In the genomic region with DNA sequence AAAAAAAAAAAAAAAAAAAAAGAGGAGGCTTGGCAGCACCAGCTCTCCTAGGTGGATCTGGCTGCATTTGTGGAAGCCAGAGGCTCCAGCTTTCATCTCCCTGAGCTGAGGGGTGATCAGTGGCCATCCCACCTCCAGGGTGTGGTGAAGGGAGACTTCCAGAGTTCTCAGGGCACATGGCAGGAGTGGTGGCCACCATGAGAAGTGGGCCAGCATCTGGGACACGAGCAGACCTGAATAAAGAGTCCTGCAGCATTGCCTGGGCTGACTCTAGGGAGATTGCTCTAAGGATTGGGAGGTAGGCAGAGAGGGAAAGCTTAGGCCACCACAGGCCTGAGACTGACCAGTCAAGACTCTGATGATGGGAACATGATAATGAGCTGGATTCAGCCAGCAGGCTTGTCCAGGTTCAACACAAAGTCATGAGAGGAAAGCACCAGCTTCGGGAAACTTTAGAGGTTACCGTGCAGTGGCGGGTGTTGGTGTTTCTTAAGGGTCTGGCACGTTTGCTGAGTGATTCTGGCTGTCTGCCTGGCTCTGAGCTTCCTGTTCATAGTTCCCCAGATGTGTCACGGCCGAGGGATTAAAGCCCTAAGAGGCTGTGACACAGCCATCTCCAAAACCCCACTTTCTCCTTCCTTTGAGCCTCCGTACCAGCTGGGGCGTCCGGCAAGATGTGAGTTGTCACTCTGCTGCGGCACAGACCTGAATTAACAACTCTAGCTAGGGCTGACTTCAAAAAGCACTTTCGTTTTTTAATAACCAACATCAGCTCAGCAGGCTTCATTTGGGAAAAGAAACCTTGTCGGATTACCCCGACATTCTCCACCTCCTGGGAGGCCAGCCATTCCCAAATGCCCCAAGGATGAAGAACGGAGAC, we compare ENCODE assay signal across 8 cellular contexts. TPM values are rescaled to one million over a fixed set of nuclear protein-coding genes. Genes with fewer than 3 reads are reported as not detected.
DNase-seq lines count a peak whose midpoint lies in the region; TF ChIP-seq lines count a peak whose summit lies in the region.

No MANE protein-coding gene starts in this region.

- peaks cover 2% of the 10 kb centered on the region for H3K27me3 Mint-ChIP-seq in activated naive CD4-positive, alpha-beta T cell treated with anti-CD3 and anti-CD28 coated beads for 36 hours (ENCODE audit: low read depth)

- H3K27ac Mint-ChIP-seq in activated naive CD4-positive, alpha-beta T cell treated with anti-CD3 and anti-CD28 coated beads for 36 hours: peak overlapping the region; percentile 86

- H3K4me1 ChIP-seq in OCI-LY3 (ENCODE audit: low read length) (peaks cover 12% of the 10 kb centered on the region), hepatocyte (ENCODE audit: insufficient read depth) (peaks cover 46% of the 10 kb centered on the region)

- H3K9ac ChIP-seq in OCI-LY3 (ENCODE audit: low read length): peak overlapping the region; percentile 31

- DNase-seq in GM03348 (ENCODE audit: low spot score) (peak; percentile 70), HCEC 1CT (peak; percentile 89), hepatocyte (ENCODE audit: low spot score) (peak; percentile 64), GM19240 (ENCODE audit: insufficient read length, low spot score) (no peak), NCI-H2196 treated with DMSO at 0.1 percent for 48 hours (lab: John Stamatoyannopoulos, UW; ENCODE audit: unreplicated experiment) (no peak)
- DNase-seq in activated naive CD4-positive, alpha-beta T cell treated with anti-CD3 and anti-CD28 coated beads for 36 hours: peak; percentile 96
- DNase-seq in stimulated activated CD4-positive, alpha-beta T cell treated with anti-CD3 and anti-CD28 coated beads, Interleukin-2, amount 100 ng/mL, for 48 hours: peak; percentile 63 to 69

- H3K9me3 Mint-ChIP-seq in activated naive CD4-positive, alpha-beta T cell treated with anti-CD3 and anti-CD28 coated beads for 36 hours: peaks cover 6% of the 10 kb centered on the region

- peak overlapping the region; percentile 93 for H3K4me2 ChIP-seq in OCI-LY3 (ENCODE audit: low read length)
- H3K4me2 ChIP-seq in hepatocyte: peak overlapping the region; percentile 51

- no peaks in the 10 kb centered on the region for H3K9me3 ChIP-seq in OCI-LY3 (ENCODE audit: insufficient read depth, low read length)
- no peaks in the 10 kb centered on the region for H3K9me3 ChIP-seq in hepatocyte (ENCODE audit: low read depth)

- peak overlapping the region; percentile 71 for H3K4me3 Mint-ChIP-seq in activated naive CD4-positive, alpha-beta T cell treated with anti-CD3 and anti-CD28 coated beads for 36 hours

- no peak overlapping the region for H3K27ac ChIP-seq in OCI-LY3 (ENCODE audit: low read length)
- H3K27ac ChIP-seq in hepatocyte: peak overlapping the region; percentile 66

- CTCF ChIA-PET in activated naive CD4-positive, alpha-beta T cell treated with anti-CD3 and anti-CD28 coated beads for 36 hours (lab: Charles Lee): interaction anchor here (0.7 to 2.3 kb wide), 4 partner anchors 16 to 94 kb away, joined by 3 to 8 read pairs (median 4); no protein-coding TSS in a partner anchor

- H3K79me2 ChIP-seq in OCI-LY3 (ENCODE audit: low read length) (no peaks in the 10 kb centered on the region), hepatocyte (peaks cover 8% of the 10 kb centered on the region)

- TF ChIP-seq CTCF in OCI-LY3 (IDR thresholded peaks at IDR 0.05; ENCODE audit: low read depth, low read length) (no peak), hepatocyte (IDR thresholded peaks at IDR 0.05; ENCODE audit: poor library complexity) (no peak)

- H3K36me3 Mint-ChIP-seq in activated naive CD4-positive, alpha-beta T cell treated with anti-CD3 and anti-CD28 coated beads for 36 hours (ENCODE audit: low read depth): no peaks in the 10 kb centered on the region

- peaks cover 36% of the 10 kb centered on the region for H3K4me1 Mint-ChIP-seq in activated naive CD4-positive, alpha-beta T cell treated with anti-CD3 and anti-CD28 coated beads for 36 hours (ENCODE audit: low read depth)

- intact Hi-C loops in activated naive CD4-positive, alpha-beta T cell treated with anti-CD3 and anti-CD28 coated beads for 36 hours (cut with micrococcal nuclease): loop anchor here (1.0 to 2.0 kb wide), 5 partner anchors 10 to 105 kb away; no protein-coding TSS in a partner anchor

- H4K20me1 ChIP-seq in OCI-LY3 (ENCODE audit: insufficient read depth, low read length) (no peaks in the 10 kb centered on the region), hepatocyte (ENCODE audit: insufficient read depth, poor library complexity, severe bottlenecking) (no peaks in the 10 kb centered on the region)

- H3K4me3 ChIP-seq in OCI-LY3 (ENCODE audit: low read length): peak overlapping the region; percentile 68
- no peak overlapping the region for H3K4me3 ChIP-seq in hepatocyte

- H2AFZ ChIP-seq in OCI-LY3 (ENCODE audit: low read depth, low read length) (peak overlapping the region; percentile 66), hepatocyte (no peak overlapping the region)

- no peaks in the 10 kb centered on the region; the same call in 1 of the 2 replicates for H3K27me3 ChIP-seq in OCI-LY3 (ENCODE audit: low read depth, low read length)
- H3K27me3 ChIP-seq in hepatocyte: no peaks in the 10 kb centered on the region

- no peaks in the 10 kb centered on the region for H3K9me2 ChIP-seq in hepatocyte (replicated peaks; ENCODE audit: insufficient read depth)

- H3K36me3 ChIP-seq in OCI-LY3 (replicated peaks; ENCODE audit: low read depth, low read length) (no peaks in the 10 kb centered on the region), hepatocyte (replicated peaks; ENCODE audit: insufficient read depth, low read depth) (no peaks in the 10 kb centered on the region)

- 46% methylated on average over 15 of the region's 15 CpGs for WGBS in hepatocyte (ENCODE audit: low lambda C conversion rate, missing lambda C conversion rate)

RNA-seq across cellular contexts. Expression of gene IL1R1, which starts 38.3 kb away (rescaled TPM):
- total RNA-seq in activated naive CD4-positive, alpha-beta T cell treated with anti-CD3 and anti-CD28 coated beads for 36 hours: 1 to 10 TPM; 5.7 to 6.7 TPM
- total RNA-seq in hepatocyte: 66.8 and 72.8 TPM in 2 replicates
- 46.4 and 49.6 TPM in 2 replicates for polyA plus RNA-seq in hepatocyte

Comparison
In these comparisons a context has a peak if more than half of its experiments do, and no peak if none do; other contexts are left out.
1. DNase-seq: peak in GM03348 (single experiment), HCEC 1CT (single experiment), activated naive CD4-positive, alpha-beta T cell treated with anti-CD3 and anti-CD28 coated beads for 36 hours (single experiment), hepatocyte (single experiment) and stimulated activated CD4-positive, alpha-beta T cell treated with anti-CD3 and anti-CD28 coated beads, Interleukin-2, amount 100 ng/mL, for 48 hours (2 of 2); none in GM19240 (single experiment) and NCI-H2196 treated with DMSO at 0.1 percent for 48 hours (single experiment).